Comparison of ENCODE assay signal across 15 cellular contexts in the genomic region with DNA sequence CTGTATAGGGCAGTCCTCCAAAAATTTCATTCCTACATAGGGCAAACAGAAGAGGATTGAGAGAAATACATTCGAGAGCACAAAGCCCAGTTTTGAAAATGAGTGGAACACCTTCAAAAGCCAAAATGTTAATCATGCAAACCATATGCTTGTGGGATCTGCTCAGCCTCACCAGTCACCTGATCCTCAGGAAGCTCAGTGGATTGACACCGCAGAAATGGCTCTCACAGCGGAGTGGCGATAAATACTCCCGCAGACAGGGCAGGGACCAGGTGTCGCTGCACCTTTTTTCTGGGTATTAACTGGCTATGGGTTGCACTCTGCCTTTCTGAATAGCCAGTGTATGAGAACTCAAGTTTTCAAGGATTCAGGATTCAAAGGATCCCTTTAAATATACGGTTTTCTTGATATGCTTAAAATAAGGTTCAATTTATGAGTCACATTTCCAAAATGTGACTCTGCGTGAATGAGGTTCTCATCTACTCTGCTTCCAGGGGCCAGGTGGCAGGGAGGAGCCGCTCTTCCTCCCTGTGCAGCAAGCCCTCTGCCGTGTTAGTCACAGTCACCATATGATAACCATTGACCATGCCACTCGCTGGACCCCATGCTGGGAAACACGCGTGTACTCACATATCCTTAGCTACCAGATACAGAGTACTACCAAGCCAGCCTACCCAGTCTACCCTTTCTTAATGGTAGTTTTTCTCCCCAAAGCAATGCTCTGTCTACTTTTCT. TPM values are rescaled to one million over a fixed set of nuclear protein-coding genes. Genes with fewer than 3 reads are reported as not detected.
DNase-seq lines count a peak whose midpoint lies in the region; ATAC-seq lines count a peak whose summit lies in the region.
"Had no signal": no experiment of that assay in that cellular context is flagged by ENCODE, and none has a peak within 500 bp of the region (broad histone marks: within the 10 kb centered on the region; RNA-seq: fewer than 3 reads in every experiment).

No MANE protein-coding gene starts in this region.

- peak overlapping the region; percentile 88 for H3K27ac Mint-ChIP-seq in activated naive CD8-positive, alpha-beta T cell treated with anti-CD3 and anti-CD28 coated beads, Interleukin-2, amount 10 ng/mL, durations not matched to agents 7 days and 5 days
- no peak overlapping the region for H3K27ac Mint-ChIP-seq in stimulated activated effector memory CD8-positive, alpha-beta T cell treated with anti-CD3 and anti-CD28 coated beads, Interleukin-12 subunit alpha, Interleukin-12 subunit beta, amount 100 ng/mL, for 72 hours

- H3K27me3 Mint-ChIP-seq in activated naive CD8-positive, alpha-beta T cell treated with anti-CD3 and anti-CD28 coated beads, Interleukin-2, amount 10 ng/mL, durations not matched to agents 7 days and 5 days: no peaks in the 10 kb centered on the region

- peak; percentile 8 for ATAC-seq in activated naive CD8-positive, alpha-beta T cell treated with anti-CD3 and anti-CD28 coated beads, Interleukin-2, amount 10 ng/mL, durations not matched to agents 7 days and 5 days (ENCODE audit: low read depth)
- peak; percentile 43 for ATAC-seq in stimulated activated effector memory CD8-positive, alpha-beta T cell treated with anti-CD3 and anti-CD28 coated beads, Interleukin-12 subunit alpha, Interleukin-12 subunit beta, amount 100 ng/mL, for 72 hours

- POLR2A ChIA-PET in activated naive CD8-positive, alpha-beta T cell treated with anti-CD3 and anti-CD28 coated beads, Interleukin-2, amount 10 ng/mL, durations not matched to agents 7 days and 5 days (lab: Charles Lee): interaction anchor here (0.8 to 4.4 kb wide), 3 partner anchors 10 to 370 kb away, joined by 4 to 20 read pairs (median 16); a partner anchor contains a TSS

- H3K4me3 Mint-ChIP-seq in activated naive CD8-positive, alpha-beta T cell treated with anti-CD3 and anti-CD28 coated beads, Interleukin-2, amount 10 ng/mL, durations not matched to agents 7 days and 5 days: peak overlapping the region; percentile 74
- peak overlapping the region; percentile 35 for H3K4me3 Mint-ChIP-seq in stimulated activated effector memory CD8-positive, alpha-beta T cell treated with anti-CD3 and anti-CD28 coated beads, Interleukin-12 subunit alpha, Interleukin-12 subunit beta, amount 100 ng/mL, for 72 hours

- H3K4me1 Mint-ChIP-seq in activated naive CD8-positive, alpha-beta T cell treated with anti-CD3 and anti-CD28 coated beads, Interleukin-2, amount 10 ng/mL, durations not matched to agents 7 days and 5 days: peaks cover 78% of the 10 kb centered on the region
- H3K4me1 Mint-ChIP-seq in stimulated activated effector memory CD8-positive, alpha-beta T cell treated with anti-CD3 and anti-CD28 coated beads, Interleukin-12 subunit alpha, Interleukin-12 subunit beta, amount 100 ng/mL, for 72 hours: peaks cover 86% of the 10 kb centered on the region

- no peaks in the 10 kb centered on the region for H3K9me3 Mint-ChIP-seq in activated naive CD8-positive, alpha-beta T cell treated with anti-CD3 and anti-CD28 coated beads, Interleukin-2, amount 10 ng/mL, durations not matched to agents 7 days and 5 days
- H3K9me3 Mint-ChIP-seq in stimulated activated effector memory CD8-positive, alpha-beta T cell treated with anti-CD3 and anti-CD28 coated beads, Interleukin-12 subunit alpha, Interleukin-12 subunit beta, amount 100 ng/mL, for 72 hours: no peaks in the 10 kb centered on the region

- H3K36me3 Mint-ChIP-seq in activated naive CD8-positive, alpha-beta T cell treated with anti-CD3 and anti-CD28 coated beads, Interleukin-2, amount 10 ng/mL, durations not matched to agents 7 days and 5 days: no peaks in the 10 kb centered on the region
- H3K36me3 Mint-ChIP-seq in stimulated activated effector memory CD8-positive, alpha-beta T cell treated with anti-CD3 and anti-CD28 coated beads, Interleukin-12 subunit alpha, Interleukin-12 subunit beta, amount 100 ng/mL, for 72 hours: no peaks in the 10 kb centered on the region

- DNase-seq in activated T-cell treated with anti-CD3 and anti-CD28 coated beads, Interleukin-2, amount 50 U/mL, for 1 hour: peak; percentile 45
- DNase-seq in activated T-cell treated with anti-CD3 and anti-CD28 coated beads for 4 hours (no peak), NCI-H526 treated with DMSO at 0.1 percent for 48 hours (lab: John Stamatoyannopoulos, UW) (peak; percentile 62), NCI-H1105 (lab: John Stamatoyannopoulos, UW) (no peak), NCI-H1930 (lab: John Stamatoyannopoulos, UW) (no peak), NCI-H2029 treated with DMSO at 0.1 percent for 48 hours (lab: John Stamatoyannopoulos, UW) (no peak)
- DNase-seq in activated naive CD8-positive, alpha-beta T cell treated with anti-CD3 and anti-CD28 coated beads, Interleukin-2, amount 10 ng/mL, durations not matched to agents 7 days and 5 days: no peak
- no peak for DNase-seq in stimulated activated effector memory CD8-positive, alpha-beta T cell treated with anti-CD3 and anti-CD28 coated beads, Interleukin-12 subunit alpha, Interleukin-12 subunit beta, amount 100 ng/mL, for 72 hours (ENCODE audit: low spot score in 2 of 2)
- DNase-seq: NCI-H187 treated with DMSO at 0.1 percent for 48 hours, stomach, T1000 had no signal

RNA-seq across cellular contexts. Expression of a gene that starts 18.3 kb away (rescaled TPM):
- 10 to 100 TPM; 12.6 to 13.1 TPM for total RNA-seq in activated naive CD8-positive, alpha-beta T cell treated with anti-CD3 and anti-CD28 coated beads, Interleukin-2, amount 10 ng/mL, durations not matched to agents 7 days and 5 days

RNA-seq across cellular contexts. Expression of a gene that starts 22.7 kb away (rescaled TPM):
- 1 to 10 TPM in 1 of 2 experiments, under 1 TPM in 1; 1.00 to 1.9 TPM for total RNA-seq in activated naive CD8-positive, alpha-beta T cell treated with anti-CD3 and anti-CD28 coated beads, Interleukin-2, amount 10 ng/mL, durations not matched to agents 7 days and 5 days
- total RNA-seq: epithelial cell of proximal tubule had no signal

RNA-seq across cellular contexts. Expression of a gene that starts 39.5 kb away (rescaled TPM):
- total RNA-seq in activated naive CD8-positive, alpha-beta T cell treated with anti-CD3 and anti-CD28 coated beads, Interleukin-2, amount 10 ng/mL, durations not matched to agents 7 days and 5 days: not detected
- total RNA-seq: breast epithelium, epithelial cell of proximal tubule, Peyer's patch, posterior vena cava, stomach had no signal

Comparison
In these comparisons a context has a peak if more than half of its experiments do, and no peak if none do; other contexts are left out.
1. DNase-seq: peak in activated T-cell treated with anti-CD3 and anti-CD28 coated beads, Interleukin-2, amount 50 U/mL, for 1 hour (single experiment) and NCI-H526 treated with DMSO at 0.1 percent for 48 hours (single experiment); none in activated T-cell treated with anti-CD3 and anti-CD28 coated beads for 4 hours (single experiment), activated naive CD8-positive, alpha-beta T cell treated with anti-CD3 and anti-CD28 coated beads, Interleukin-2, amount 10 ng/mL, durations not matched to agents 7 days and 5 days (single experiment), stimulated activated effector memory CD8-positive, alpha-beta T cell treated with anti-CD3 and anti-CD28 coated beads, Interleukin-12 subunit alpha, Interleukin-12 subunit beta, amount 100 ng/mL, for 72 hours (0 of 2), NCI-H1105 (single experiment), NCI-H1930 (0 of 2) and NCI-H2029 treated with DMSO at 0.1 percent for 48 hours (single experiment).